13 cellular contexts compared by ENCODE assay signal in genomic region chr7:8536431-8536830, GRCh38.
DNase-seq lines count a peak whose midpoint lies in the region; ATAC-seq lines count a peak whose summit lies in the region.
"Had no signal": no experiment of that assay in that cellular context is flagged by ENCODE, and none has a peak within 500 bp of the region (broad histone marks: within the 10 kb centered on the region; RNA-seq: fewer than 3 reads in every experiment).

No MANE protein-coding gene starts in this region.

- peaks cover 3% of the 10 kb centered on the region for H3K27me3 Mint-ChIP-seq in activated T-helper 17 cell treated with anti-CD3 and anti-CD28 coated beads, Interleukin-2, amount 50 U/mL, for 72 hours

- no peaks in the 10 kb centered on the region for H3K36me3 Mint-ChIP-seq in activated T-helper 17 cell treated with anti-CD3 and anti-CD28 coated beads, Interleukin-2, amount 50 U/mL, for 72 hours (ENCODE audit: low read depth)

- peak; percentile 11 for DNase-seq in A172 (ENCODE audit: low spot score)
- no peak for DNase-seq in glomerular visceral epithelial cell (ENCODE audit: extremely low spot score)
- no peak for DNase-seq in SHP77 treated with DMSO at 0.1 percent for 48 hours (lab: John Stamatoyannopoulos, UW)
- DNase-seq: activated CD8-positive, alpha-beta memory T cell treated with anti-CD3 and anti-CD28 coated beads, Interleukin-2, amount 50 U/mL, for 4 hours; aorta; effector memory CD4-positive, alpha-beta T cell; EL; NCI-H1417 treated with DMSO at 0.1 percent for 48 hours had no signal

- ATAC-seq in GM18873 (IDR thresholded peaks at IDR 0.05; ENCODE audit: low FRiP score, unreplicated experiment): peak; percentile 68
- peak; percentile 60 for ATAC-seq in HG02763 (IDR thresholded peaks at IDR 0.05; ENCODE audit: unreplicated experiment)
- ATAC-seq in HG03520 (IDR thresholded peaks at IDR 0.05; ENCODE audit: unreplicated experiment): peak; percentile 91
- no peak for ATAC-seq in GM21447 (IDR thresholded peaks at IDR 0.05; ENCODE audit: unreplicated experiment)
- no peak for ATAC-seq in activated T-helper 17 cell treated with anti-CD3 and anti-CD28 coated beads, Interleukin-2, amount 50 U/mL, for 72 hours (replicated peaks)

- no peaks in the 10 kb centered on the region for H3K9me3 Mint-ChIP-seq in activated T-helper 17 cell treated with anti-CD3 and anti-CD28 coated beads, Interleukin-2, amount 50 U/mL, for 72 hours

- H3K27ac Mint-ChIP-seq in activated T-helper 17 cell treated with anti-CD3 and anti-CD28 coated beads, Interleukin-2, amount 50 U/mL, for 72 hours: no peak overlapping the region

- no peaks in the 10 kb centered on the region for H3K4me1 Mint-ChIP-seq in activated T-helper 17 cell treated with anti-CD3 and anti-CD28 coated beads, Interleukin-2, amount 50 U/mL, for 72 hours

- H3K4me3 Mint-ChIP-seq in activated T-helper 17 cell treated with anti-CD3 and anti-CD28 coated beads, Interleukin-2, amount 50 U/mL, for 72 hours: no peak overlapping the region

Comparison
In these comparisons a context has a peak if more than half of its experiments do, and no peak if none do; other contexts are left out.
1. ATAC-seq: peak in GM18873 (single experiment), HG02763 (single experiment) and HG03520 (single experiment); none in GM21447 (single experiment) and activated T-helper 17 cell treated with anti-CD3 and anti-CD28 coated beads, Interleukin-2, amount 50 U/mL, for 72 hours (single experiment).